1 cellular context compared by ENCODE assay signal in genomic region chr6:26045046-26045938, GRCh38.
A peak's percentile ranks its signal among the peaks of the same experiment; 100 is the strongest.
TF ChIP-seq lines count a peak whose summit lies in the region.

No MANE protein-coding gene starts in this region.

TF ChIP-seq in GM12878, 131 proteins besides CTCF, POLR2A, EP300 and RAD21 (continued from another document and continues in another):
- TF ChIP-seq E2F4 (IDR thresholded peaks at IDR 0.05; ENCODE audit: low read depth, low read length) (peak; percentile 89), MYB (IDR thresholded peaks at IDR 0.05; ENCODE audit: borderline replicate concordance, low read depth, low read length) (no peak), NR2F1 (conservative IDR thresholded peaks at IDR 0.05) (no peak), FOS (IDR thresholded peaks at IDR 0.05; ENCODE audit: borderline replicate concordance, extremely low read depth, insufficient read length) (peak; percentile 78), PAX8 (IDR thresholded peaks at IDR 0.05) (no peak), RELB (IDR thresholded peaks at IDR 0.05; ENCODE audit: low read depth) (no peak; the same call in 1 of the 2 replicates), PBX3 (IDR thresholded peaks at IDR 0.05; ENCODE audit: insufficient replicate concordance, low read depth, low read length) (peak; percentile 35), ZBED1 (IDR thresholded peaks at IDR 0.05; ENCODE audit: borderline replicate concordance) (peak; percentile 99), SIN3A (IDR thresholded peaks at IDR 0.05; ENCODE audit: low read depth, low read length) (peak; percentile 94), SREBF2 (IDR thresholded peaks at IDR 0.05; ENCODE audit: low read length) (no peak), RCOR1 (conservative IDR thresholded peaks at IDR 0.05; ENCODE audit: low read depth, low read length) (0 out of 2 replicates have a peak, but pooled peaks have one; percentile 28), NFXL1 (IDR thresholded peaks at IDR 0.05; ENCODE audit: borderline replicate concordance) (peak; percentile 80), NKRF (conservative IDR thresholded peaks at IDR 0.05) (peak; percentile 98), SIX5 (IDR thresholded peaks at IDR 0.05; ENCODE audit: low read depth, low read length, severe bottlenecking) (no peak), USF2 (IDR thresholded peaks at IDR 0.05; ENCODE audit: borderline replicate concordance, low read depth, low read length) (no peak; the same call in none of the 2 replicates), RELA (IDR thresholded peaks at IDR 0.05; ENCODE audit: borderline replicate concordance, partially characterized antibody) (peak; percentile 28), NR2C2 (IDR thresholded peaks at IDR 0.05; ENCODE audit: borderline replicate concordance, control insufficient read depth, insufficient read length, low read depth) (no peak), RB1 (IDR thresholded peaks at IDR 0.05; ENCODE audit: borderline replicate concordance) (no peak), SRF (IDR thresholded peaks at IDR 0.05; ENCODE audit: low read depth in 2 of 2, low read length in 2 of 2) (0 out of 4 replicates have a peak, but pooled peaks of 1 of the 2 experiments have one; percentile 24), CHD1 (IDR thresholded peaks at IDR 0.05; ENCODE audit: low read depth, low read length) (peak; percentile 92; the same call in 1 of the 2 replicates), MXI1 (IDR thresholded peaks at IDR 0.05; ENCODE audit: low read depth, low read length) (peak; percentile 70), NR2C1 (IDR thresholded peaks at IDR 0.05) (no peak), SMAD5 (IDR thresholded peaks at IDR 0.05; ENCODE audit: low read depth) (peak; percentile 98), STAT3 (IDR thresholded peaks at IDR 0.05; ENCODE audit: low read depth, low read length) (no peak), STAT1 (conservative IDR thresholded peaks at IDR 0.05) (0 out of 2 replicates have a peak, but pooled peaks have one; percentile 13), FOXK2 (IDR thresholded peaks at IDR 0.05) (no peak), KDM1A (IDR thresholded peaks at IDR 0.05; ENCODE audit: borderline replicate concordance) (no peak), TCF12 (IDR thresholded peaks at IDR 0.05; ENCODE audit: low read depth, low read length) (peak; percentile 88; the same call in 1 of the 2 replicates), TAF1 (IDR thresholded peaks at IDR 0.05; ENCODE audit: borderline replicate concordance, low read depth, low read length) (peak; percentile 75; the same call in 1 of the 2 replicates), ZBTB4 (CRISPR knock-in tag; IDR thresholded peaks at IDR 0.05) (no peak), RBBP5 (conservative IDR thresholded peaks at IDR 0.05) (no peak), EGR1 (IDR thresholded peaks at IDR 0.05; ENCODE audit: borderline replicate concordance in 1 of 2, low read depth in 2 of 2, low read length in 2 of 2) (peak in 1 of 2 experiments; percentile 48; a peak in 1 of 3 replicates), ETV6 (conservative IDR thresholded peaks at IDR 0.05 in 1 of 2, IDR thresholded peaks at IDR 0.05 in 1 of 2; ENCODE audit: borderline replicate concordance in 1 of 2, low read depth in 1 of 2) (no peak), HSF1 (IDR thresholded peaks at IDR 0.05; ENCODE audit: low read depth, low read length) (no peak), POLR2AphosphoS5 (IDR thresholded peaks at IDR 0.05; ENCODE audit: low read length) (peak; percentile 99), MTA3 (IDR thresholded peaks at IDR 0.05; ENCODE audit: borderline replicate concordance, low read length) (peak; percentile 98), LARP7 (IDR thresholded peaks at IDR 0.05) (peak; percentile 83), BACH1 (IDR thresholded peaks at IDR 0.05; ENCODE audit: borderline replicate concordance) (peak; percentile 62; the same call in 1 of the 2 replicates), TARDBP (IDR thresholded peaks at IDR 0.05; ENCODE audit: borderline replicate concordance) (peak; percentile 46; the same call in 1 of the 2 replicates), GABPA (IDR thresholded peaks at IDR 0.05; ENCODE audit: low read depth) (0 out of 2 replicates have a peak, but pooled peaks have one; percentile 18), ZNF24 (IDR thresholded peaks at IDR 0.05) (no peak), MEF2B (IDR thresholded peaks at IDR 0.05; ENCODE audit: partially characterized antibody, poor library complexity, severe bottlenecking) (no peak), E2F8 (IDR thresholded peaks at IDR 0.05; ENCODE audit: low read depth, partially characterized antibody) (no peak), ZNF217 (IDR thresholded peaks at IDR 0.05) (no peak), ELK1 (IDR thresholded peaks at IDR 0.05; ENCODE audit: low read depth, low read length) (no peak; the same call in 1 of the 2 replicates), CBFB (IDR thresholded peaks at IDR 0.05; ENCODE audit: low read depth) (peak; percentile 97), ZZZ3 (IDR thresholded peaks at IDR 0.05; ENCODE audit: control insufficient read depth, insufficient read length, low read depth) (no peak), BCL11A (IDR thresholded peaks at IDR 0.05; ENCODE audit: low read depth, low read length) (0 out of 2 replicates have a peak, but pooled peaks have one; percentile 13), IRF4 (IDR thresholded peaks at IDR 0.05; ENCODE audit: low read depth, low read length) (peak; percentile 24; the same call in 1 of the 2 replicates), CHD4 (IDR thresholded peaks at IDR 0.05) (no peak)
